14 cellular contexts compared by ENCODE assay signal in genomic region chr2:2597712-2598111, GRCh38.
A peak's percentile ranks its signal among the peaks of the same experiment; 100 is the strongest.
DNase-seq lines count a peak whose midpoint lies in the region; ATAC-seq, FAIRE-seq and TF ChIP-seq lines count a peak whose summit lies in the region.
"Had no signal": no experiment of that assay in that cellular context is flagged by ENCODE, and none has a peak within 500 bp of the region (broad histone marks: within the 10 kb centered on the region; RNA-seq: fewer than 3 reads in every experiment).

No MANE protein-coding gene starts in this region.

- no peaks in the 10 kb centered on the region for H3K4me1 Mint-ChIP-seq in activated CD8-positive, alpha-beta T cell treated with anti-CD3 and anti-CD28 coated beads for 36 hours (ENCODE audit: low read depth)
- no peaks in the 10 kb centered on the region for H3K4me1 Mint-ChIP-seq in activated CD8-positive, alpha-beta T cell treated with anti-CD3 and anti-CD28 coated beads, Interleukin-2, amount 10 ng/mL, durations not matched to agents 7 days and 5 days (ENCODE audit: low read depth)
- H3K4me1 Mint-ChIP-seq in activated T-helper 17 cell treated with anti-CD3 and anti-CD28 coated beads, Interleukin-2, amount 50 U/mL, for 72 hours: no peaks in the 10 kb centered on the region

- H3K27ac Mint-ChIP-seq in activated CD8-positive, alpha-beta T cell treated with anti-CD3 and anti-CD28 coated beads for 36 hours: no peak overlapping the region
- H3K27ac Mint-ChIP-seq in activated CD8-positive, alpha-beta T cell treated with anti-CD3 and anti-CD28 coated beads, Interleukin-2, amount 10 ng/mL, durations not matched to agents 7 days and 5 days: no peak overlapping the region
- H3K27ac Mint-ChIP-seq in activated T-helper 17 cell treated with anti-CD3 and anti-CD28 coated beads, Interleukin-2, amount 50 U/mL, for 72 hours: no peak overlapping the region
- H3K27ac Mint-ChIP-seq: CD8-positive, alpha-beta T cell had no signal

- H3K36me3 Mint-ChIP-seq in activated CD8-positive, alpha-beta T cell treated with anti-CD3 and anti-CD28 coated beads for 36 hours (ENCODE audit: low read depth): no peaks in the 10 kb centered on the region
- H3K36me3 Mint-ChIP-seq in activated CD8-positive, alpha-beta T cell treated with anti-CD3 and anti-CD28 coated beads, Interleukin-2, amount 10 ng/mL, durations not matched to agents 7 days and 5 days (ENCODE audit: low read depth): no peaks in the 10 kb centered on the region
- no peaks in the 10 kb centered on the region for H3K36me3 Mint-ChIP-seq in activated T-helper 17 cell treated with anti-CD3 and anti-CD28 coated beads, Interleukin-2, amount 50 U/mL, for 72 hours (ENCODE audit: low read depth)
- H3K36me3 Mint-ChIP-seq: CD8-positive, alpha-beta T cell had no signal

- ATAC-seq in activated CD8-positive, alpha-beta T cell treated with anti-CD3 and anti-CD28 coated beads for 36 hours: peak; percentile 55
- no peak for ATAC-seq in activated CD8-positive, alpha-beta T cell treated with anti-CD3 and anti-CD28 coated beads, Interleukin-2, amount 10 ng/mL, durations not matched to agents 7 days and 5 days
- ATAC-seq in activated T-helper 17 cell treated with anti-CD3 and anti-CD28 coated beads, Interleukin-2, amount 50 U/mL, for 72 hours (replicated peaks): peak; percentile 81
- ATAC-seq: CD8-positive, alpha-beta T cell had no signal

- peaks cover 10% of the 10 kb centered on the region for H3K9me3 Mint-ChIP-seq in activated CD8-positive, alpha-beta T cell treated with anti-CD3 and anti-CD28 coated beads for 36 hours
- H3K9me3 Mint-ChIP-seq in activated CD8-positive, alpha-beta T cell treated with anti-CD3 and anti-CD28 coated beads, Interleukin-2, amount 10 ng/mL, durations not matched to agents 7 days and 5 days (ENCODE audit: insufficient read depth): no peaks in the 10 kb centered on the region
- H3K9me3 Mint-ChIP-seq in activated T-helper 17 cell treated with anti-CD3 and anti-CD28 coated beads, Interleukin-2, amount 50 U/mL, for 72 hours: no peaks in the 10 kb centered on the region

- intact Hi-C loops in activated CD8-positive, alpha-beta T cell treated with anti-CD3 and anti-CD28 coated beads for 36 hours (cut with micrococcal nuclease): no loop called here

- H3K27me3 Mint-ChIP-seq in activated CD8-positive, alpha-beta T cell treated with anti-CD3 and anti-CD28 coated beads for 36 hours: peaks cover 3% of the 10 kb centered on the region
- H3K27me3 Mint-ChIP-seq in activated CD8-positive, alpha-beta T cell treated with anti-CD3 and anti-CD28 coated beads, Interleukin-2, amount 10 ng/mL, durations not matched to agents 7 days and 5 days (ENCODE audit: low read depth): peaks cover 3% of the 10 kb centered on the region
- peaks cover 25% of the 10 kb centered on the region for H3K27me3 Mint-ChIP-seq in activated T-helper 17 cell treated with anti-CD3 and anti-CD28 coated beads, Interleukin-2, amount 50 U/mL, for 72 hours

- POLR2A ChIA-PET in activated CD8-positive, alpha-beta T cell treated with anti-CD3 and anti-CD28 coated beads for 36 hours (lab: Charles Lee): no interaction called here
- POLR2A ChIA-PET in activated CD8-positive, alpha-beta T cell treated with anti-CD3 and anti-CD28 coated beads, Interleukin-2, amount 10 ng/mL, durations not matched to agents 7 days and 5 days (lab: Charles Lee): no interaction called here

- CTCF ChIA-PET in activated CD8-positive, alpha-beta T cell treated with anti-CD3 and anti-CD28 coated beads for 36 hours (lab: Charles Lee): no interaction called here
- CTCF ChIA-PET in activated CD8-positive, alpha-beta T cell treated with anti-CD3 and anti-CD28 coated beads, Interleukin-2, amount 10 ng/mL, durations not matched to agents 7 days and 5 days (lab: Charles Lee): no interaction called here

- FAIRE-seq in GM12892 (lab: Jason Lieb, UNC): no peak

- TF ChIP-seq POLR2A in GM12892 (IDR thresholded peaks at IDR 0.05; ENCODE audit: low read depth, low read length): no peak

- no peak overlapping the region for H3K4me3 Mint-ChIP-seq in activated CD8-positive, alpha-beta T cell treated with anti-CD3 and anti-CD28 coated beads for 36 hours
- H3K4me3 Mint-ChIP-seq in activated CD8-positive, alpha-beta T cell treated with anti-CD3 and anti-CD28 coated beads, Interleukin-2, amount 10 ng/mL, durations not matched to agents 7 days and 5 days: no peak overlapping the region
- H3K4me3 Mint-ChIP-seq in activated T-helper 17 cell treated with anti-CD3 and anti-CD28 coated beads, Interleukin-2, amount 50 U/mL, for 72 hours: no peak overlapping the region
- H3K4me3 Mint-ChIP-seq: CD8-positive, alpha-beta T cell had no signal

- TF ChIP-seq CTCF in activated CD8-positive, alpha-beta T cell treated with anti-CD3 and anti-CD28 coated beads for 36 hours (IDR thresholded peaks at IDR 0.05): no peak

- DNase-seq in activated CD8-positive, alpha-beta T cell treated with anti-CD3 and anti-CD28 coated beads for 36 hours: no peak
- no peak for DNase-seq in activated CD8-positive, alpha-beta T cell treated with anti-CD3 and anti-CD28 coated beads, Interleukin-2, amount 10 ng/mL, durations not matched to agents 7 days and 5 days
- DNase-seq in HT1080 (ENCODE audit: low read depth) (peak; percentile 13), kidney tubule cell (ENCODE audit: low spot score) (peak; percentile 17), NCI-H2081 treated with DMSO at 0.1 percent for 48 hours (lab: John Stamatoyannopoulos, UW) (no peak), GM12892 (ENCODE audit: insufficient read length) (no peak)
- DNase-seq in activated CD4-positive, CD25-positive, alpha-beta regulatory T cell (lab: John Stamatoyannopoulos, UW): no peak
- DNase-seq: 8988T; Calu3; CD8-positive, alpha-beta T cell; DMS79 treated with DMSO at 0.1 percent for 48 hours; GF-D8; GM23248 had no signal

Comparison
In these comparisons a context has a peak if more than half of its experiments do, and no peak if none do; other contexts are left out.
1. DNase-seq: peak in HT1080 (single experiment) and kidney tubule cell (single experiment); none in activated CD8-positive, alpha-beta T cell treated with anti-CD3 and anti-CD28 coated beads for 36 hours (single experiment), activated CD8-positive, alpha-beta T cell treated with anti-CD3 and anti-CD28 coated beads, Interleukin-2, amount 10 ng/mL, durations not matched to agents 7 days and 5 days (single experiment), NCI-H2081 treated with DMSO at 0.1 percent for 48 hours (single experiment), GM12892 (single experiment) and activated CD4-positive, CD25-positive, alpha-beta regulatory T cell (0 of 4).